19 cellular contexts compared by ENCODE assay signal in genomic region chr11:27865105-27865504, GRCh38.
A peak's percentile ranks its signal among the peaks of the same experiment; 100 is the strongest.
DNase-seq lines count a peak whose midpoint lies in the region; ATAC-seq and TF ChIP-seq lines count a peak whose summit lies in the region.
"Had no signal": no experiment of that assay in that cellular context is flagged by ENCODE, and none has a peak within 500 bp of the region (broad histone marks: within the 10 kb centered on the region; RNA-seq: fewer than 3 reads in every experiment).

No MANE protein-coding gene starts in this region.

- no peak overlapping the region for H3K4me3 ChIP-seq in HCT116 (replicated peaks in 1 of 2; ENCODE audit: low read depth in 1 of 2, low read length in 2 of 2)
- H3K4me3 ChIP-seq in body of pancreas = no peak overlapping the region

- peak; percentile 15; the same call in 1 of the 2 replicates for TF ChIP-seq RAD21 in HCT116 (IDR thresholded peaks at IDR 0.05; ENCODE audit: low read depth)

- POLR2A ChIA-PET in HCT116 (lab: Charles Lee) = no interaction called here

- no peak overlapping the region for H3K27ac ChIP-seq in HCT116 (ENCODE audit: low read depth, low read length)
- H3K27ac ChIP-seq in body of pancreas = peak overlapping the region in 3 of 4 donors; percentile 8 to 67 (median 63)

- WGBS in body of pancreas, 2 donors = 68 to 69% methylated on average over 3 of the region's 3 CpGs

- RAD21 ChIA-PET in HCT116 (lab: Charles Lee; ENCODE audit: low non-redundant PET in 1 of 2, low total read pairs in 2 of 2, uncharacterized antibody in 2 of 2, unreplicated experiment in 2 of 2) = no interaction called here

- no peaks in the 10 kb centered on the region for H3K36me3 Mint-ChIP-seq in nephron progenitor cell (ENCODE audit: low read depth)
- H3K36me3 Mint-ChIP-seq: CD4-positive, CD25-positive, alpha-beta regulatory T cell; CD8-positive, alpha-beta memory T cell had no signal

- H3K79me2 ChIP-seq in HCT116 (ENCODE audit: insufficient read depth, low read length) = no peaks in the 10 kb centered on the region

- peaks cover 81% of the 10 kb centered on the region for H3K4me1 Mint-ChIP-seq in nephron progenitor cell
- H3K4me1 Mint-ChIP-seq: CD4-positive, CD25-positive, alpha-beta regulatory T cell; CD8-positive, alpha-beta memory T cell; IgD-negative memory B cell had no signal

- CTCF ChIA-PET in HCT116 (lab: Charles Lee) = interaction anchor here (0.7 kb wide), 1 partner anchor 149 kb away, joined by 4 read pairs; no protein-coding TSS in a partner anchor

- no TSS peak for BruUV-seq in HCT116 (replicated peaks; lab: Mats Ljungman, UMichigan)

- TF ChIP-seq POLR2A in HCT116 (IDR thresholded peaks at IDR 0.05; ENCODE audit: borderline replicate concordance, extremely low read depth, insufficient read depth, insufficient read length) (no peak), body of pancreas (IDR thresholded peaks at IDR 0.05) (no peak)

- ATAC-seq in HCT116 (no peak), body of pancreas (no peak)

- H4K20me1 ChIP-seq in HCT116 (ENCODE audit: insufficient read depth) = no peaks in the 10 kb centered on the region

- H3K9me3 Mint-ChIP-seq in nephron progenitor cell = peaks cover 8% of the 10 kb centered on the region
- H3K9me3 Mint-ChIP-seq: HFFc6 had no signal

- H3K27me3 ChIP-seq in HCT116 (ENCODE audit: insufficient read depth, low read length) (no peaks in the 10 kb centered on the region), body of pancreas (no peaks in the 10 kb centered on the region)
- H3K27me3 ChIP-seq: BE2C had no signal

- H3K9me2 ChIP-seq in HCT116 (ENCODE audit: insufficient read depth) = no peaks in the 10 kb centered on the region

- H3K9me3 ChIP-seq in HCT116 (ENCODE audit: control insufficient read depth in 1 of 2, insufficient read depth in 1 of 2, low read depth in 1 of 2, low read length in 2 of 2) (no peaks in the 10 kb centered on the region), body of pancreas (no peaks in the 10 kb centered on the region)
- H3K9me3 ChIP-seq: BE2C had no signal

- no peak overlapping the region for H3K4me2 ChIP-seq in HCT116 (ENCODE audit: low read length)

- peaks cover 13% of the 10 kb centered on the region for H3K27me3 Mint-ChIP-seq in nephron progenitor cell (ENCODE audit: low read depth, poor library complexity)
- H3K27me3 Mint-ChIP-seq: CD4-positive, CD25-positive, alpha-beta regulatory T cell had no signal

- H3K4me1 ChIP-seq in HCT116 (ENCODE audit: control insufficient read depth in 1 of 2, insufficient read depth in 2 of 2, low read length in 2 of 2) (peaks cover 0 to 25% of the 10 kb centered on the region in 2 experiments; a peak in 2 of 4 replicates), body of pancreas (peaks cover 30% of the 10 kb centered on the region)
- H3K4me1 ChIP-seq: BE2C had no signal

- DNase-seq in HCT116 (ENCODE audit: low read depth, low spot score) (no peak), body of pancreas (no peak), nephron progenitor cell (no peak), dermis blood vessel endothelial cell (no peak), NCI-H128 (lab: John Stamatoyannopoulos, UW; ENCODE audit: unreplicated experiment) (no peak), NCI-H510A treated with DMSO at 0.1 percent for 48 hours (lab: John Stamatoyannopoulos, UW) (no peak)
- DNase-seq: ACHN; BE2C; CD4-positive, CD25-positive, alpha-beta regulatory T cell; CD8-positive, alpha-beta memory T cell; COR-L47; DMS 273 treated with DMSO at 0.1 percent for 48 hours; DMS53; DND-41; EL; HCEC 1CT; HFFc6; KBM-7 had no signal

- intact Hi-C loops in HCT116 (cut with micrococcal nuclease) = no loop called here
- intact Hi-C loops in body of pancreas (cut with DNase I) = no loop called here

- no peak overlapping the region for H2AFZ ChIP-seq in HCT116 (ENCODE audit: low read depth, low read length, poor library complexity, severe bottlenecking)

- TF ChIP-seq CTCF in HCT116 (IDR thresholded peaks at IDR 0.05 in 2 of 3, conservative IDR thresholded peaks at IDR 0.05 in 1 of 3; ENCODE audit: borderline replicate concordance in 1 of 3, insufficient read depth in 1 of 3, low read depth in 2 of 3, low read length in 2 of 3) = no peak
- TF ChIP-seq CTCF in body of pancreas (IDR thresholded peaks at IDR 0.05) = no peak
- TF ChIP-seq CTCF in nephron progenitor cell (IDR thresholded peaks at IDR 0.05) = no peak

- H3K36me3 ChIP-seq in HCT116 (ENCODE audit: control insufficient read depth in 1 of 2, insufficient read depth in 2 of 2, low read length in 2 of 2) (no peaks in the 10 kb centered on the region), body of pancreas (replicated peaks in 1 of 2; ENCODE audit: insufficient read depth in 1 of 2, low read depth in 2 of 2) (no peaks in the 10 kb centered on the region)
- H3K36me3 ChIP-seq: BE2C had no signal

- peak overlapping the region; percentile 75 for H3K27ac Mint-ChIP-seq in nephron progenitor cell
- H3K27ac Mint-ChIP-seq: CD4-positive, CD25-positive, alpha-beta regulatory T cell; CD8-positive, alpha-beta memory T cell; HFFc6; IgD-negative memory B cell had no signal

- no peak overlapping the region for H3K4me3 Mint-ChIP-seq in nephron progenitor cell
- H3K4me3 Mint-ChIP-seq: CD4-positive, CD25-positive, alpha-beta regulatory T cell; CD8-positive, alpha-beta memory T cell; HFFc6; IgD-negative memory B cell had no signal

- H3K9ac ChIP-seq in HCT116 (ENCODE audit: low read length) = no peak overlapping the region

TF ChIP-seq in HCT116, 20 proteins besides CTCF, POLR2A, EP300 and RAD21:
- no peak for TF ChIP-seq SP1 (IDR thresholded peaks at IDR 0.05; ENCODE audit: low read depth)
- TF ChIP-seq EZH2 (IDR thresholded peaks at IDR 0.05) = no peak
- TF ChIP-seq ZBTB33 (IDR thresholded peaks at IDR 0.05; ENCODE audit: extremely low read depth, insufficient replicate concordance, low read length) = no peak
- no peak for TF ChIP-seq JUND (IDR thresholded peaks at IDR 0.05)
- TF ChIP-seq SRF (IDR thresholded peaks at IDR 0.05; ENCODE audit: low read depth) = no peak
- no peak for TF ChIP-seq POLR2AphosphoS5 (IDR thresholded peaks at IDR 0.05; ENCODE audit: low read depth, low read length)
- TF ChIP-seq CBX3 (IDR thresholded peaks at IDR 0.05; ENCODE audit: low read depth) = no peak
- no peak for TF ChIP-seq REST (IDR thresholded peaks at IDR 0.05; ENCODE audit: low read depth)
- no peak for TF ChIP-seq MAX (IDR thresholded peaks at IDR 0.05)
- no peak for TF ChIP-seq CEBPB (IDR thresholded peaks at IDR 0.05; ENCODE audit: low read depth)
- no peak for TF ChIP-seq EZH2phosphoT487 (IDR thresholded peaks at IDR 0.05; ENCODE audit: borderline replicate concordance)
- no peak for TF ChIP-seq TCF7L2 (IDR thresholded peaks at IDR 0.05; ENCODE audit: borderline replicate concordance, extremely low read depth, insufficient read depth, insufficient read length)
- TF ChIP-seq FOSL1 (IDR thresholded peaks at IDR 0.05; ENCODE audit: low read depth) = no peak
- no peak for TF ChIP-seq ATF3 (IDR thresholded peaks at IDR 0.05)
